Comparison of ENCODE assay signal across 9 cellular contexts in the genomic region with DNA sequence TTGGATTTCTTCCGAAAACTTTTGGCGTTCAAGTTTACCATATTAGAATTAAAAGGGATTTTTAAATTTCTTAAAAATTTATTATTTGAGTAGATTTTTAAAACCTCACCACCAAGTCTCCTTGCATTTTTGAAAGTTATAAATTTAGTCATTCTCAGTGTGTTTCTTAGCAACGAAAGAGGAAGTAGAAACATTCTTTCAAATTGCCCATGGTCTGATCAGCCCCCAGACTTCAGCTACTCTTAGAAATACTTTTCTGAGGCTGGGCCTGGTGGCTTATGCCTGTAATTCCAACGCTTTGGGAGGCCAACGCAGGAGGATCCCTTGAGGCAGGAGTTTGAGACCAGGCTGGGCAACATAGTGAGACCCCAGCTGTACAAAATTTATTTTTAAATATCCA. TPM values are rescaled to one million over a fixed set of nuclear protein-coding genes. Genes with fewer than 3 reads are reported as not detected.
A peak's percentile ranks its signal among the peaks of the same experiment; 100 is the strongest.
DNase-seq lines count a peak whose midpoint lies in the region; ATAC-seq and TF ChIP-seq lines count a peak whose summit lies in the region.
"Had no signal": no experiment of that assay in that cellular context is flagged by ENCODE, and none has a peak within 500 bp of the region (broad histone marks: within the 10 kb centered on the region; RNA-seq: fewer than 3 reads in every experiment).

No MANE protein-coding gene starts in this region.

- CTCF ChIA-PET in naive thymus-derived CD4-positive, alpha-beta T cell (lab: Charles Lee), result interaction anchor here (1.1 kb wide), 1 partner anchor 10 kb away, joined by 4 read pairs; no protein-coding TSS in a partner anchor

- POLR2A ChIA-PET in naive thymus-derived CD4-positive, alpha-beta T cell (lab: Charles Lee), result no interaction called here

- H3K36me3 Mint-ChIP-seq in activated naive CD8-positive, alpha-beta T cell treated with anti-CD3 and anti-CD28 coated beads, Interleukin-2, amount 50 U/mL, for 24 hours (ENCODE audit: low read depth), result peaks cover 2% of the 10 kb centered on the region
- peaks cover 15 to 57% (median 24%) of the 10 kb centered on the region in 5 donors for H3K36me3 Mint-ChIP-seq in naive thymus-derived CD4-positive, alpha-beta T cell
- H3K36me3 Mint-ChIP-seq in natural killer cell, result peaks cover 13% of the 10 kb centered on the region

- no peak for TF ChIP-seq EP300 in tibial nerve (IDR thresholded peaks at IDR 0.05)

- WGBS in tibial nerve, 2 donors, result 81 to 85% methylated on average over 5 of the region's 5 CpGs

- peaks cover 36% of the 10 kb centered on the region for H3K4me1 Mint-ChIP-seq in activated naive CD8-positive, alpha-beta T cell treated with anti-CD3 and anti-CD28 coated beads, Interleukin-2, amount 50 U/mL, for 24 hours
- peaks cover 0 to 12% (median 0%) of the 10 kb centered on the region in 7 donors for H3K4me1 Mint-ChIP-seq in naive thymus-derived CD4-positive, alpha-beta T cell
- no peaks in the 10 kb centered on the region for H3K4me1 Mint-ChIP-seq in natural killer cell

- TF ChIP-seq CTCF in natural killer cell (IDR thresholded peaks at IDR 0.05) (no peak), tibial nerve (IDR thresholded peaks at IDR 0.05) (no peak)

- H3K27ac ChIP-seq in naive thymus-derived CD4-positive, alpha-beta T cell (ENCODE audit: low read depth, low read length), result no peak overlapping the region
- no peak overlapping the region for H3K27ac ChIP-seq in tibial nerve

- peaks cover 0 to 8% of the 10 kb centered on the region in 2 donors for H3K4me1 ChIP-seq in naive thymus-derived CD4-positive, alpha-beta T cell (ENCODE audit: control insufficient read depth in 2 of 2, insufficient read depth in 2 of 2, low read length in 2 of 2)
- no peaks in the 10 kb centered on the region for H3K4me1 ChIP-seq in tibial nerve

- no peaks in the 10 kb centered on the region for H3K27me3 Mint-ChIP-seq in activated naive CD8-positive, alpha-beta T cell treated with anti-CD3 and anti-CD28 coated beads, Interleukin-2, amount 50 U/mL, for 24 hours
- no peaks in the 10 kb centered on the region for H3K27me3 Mint-ChIP-seq in naive thymus-derived CD4-positive, alpha-beta T cell
- H3K27me3 Mint-ChIP-seq in natural killer cell (ENCODE audit: low read depth in 2 of 2), result no peaks in the 10 kb centered on the region

- intact Hi-C loops in naive thymus-derived CD4-positive, alpha-beta T cell (cut with micrococcal nuclease), result no loop called here
- intact Hi-C loops in natural killer cell (cut with micrococcal nuclease), result no loop called here
- intact Hi-C loops in posterior cingulate gyrus (cut with DNase I), result no loop called here

- H3K9me3 ChIP-seq in naive thymus-derived CD4-positive, alpha-beta T cell (ENCODE audit: control insufficient read depth in 2 of 3, low read length in 3 of 3), result no peaks in the 10 kb centered on the region
- H3K9me3 ChIP-seq in tibial nerve, result no peaks in the 10 kb centered on the region

- no peaks in the 10 kb centered on the region for H3K27me3 ChIP-seq in naive thymus-derived CD4-positive, alpha-beta T cell (ENCODE audit: control insufficient read depth in 2 of 2, insufficient read depth in 2 of 2, low read length in 2 of 2)
- H3K27me3 ChIP-seq in tibial nerve, result no peaks in the 10 kb centered on the region

- no peak for TF ChIP-seq POLR2A in tibial nerve (IDR thresholded peaks at IDR 0.05)

- no peak for DNase-seq in activated naive CD8-positive, alpha-beta T cell treated with anti-CD3 and anti-CD28 coated beads, Interleukin-2, amount 50 U/mL, for 24 hours
- DNase-seq in naive thymus-derived CD4-positive, alpha-beta T cell, result no peak
- DNase-seq in natural killer cell, result no peak
- no peak for DNase-seq in posterior cingulate gyrus
- DNase-seq in tibial nerve (ENCODE audit: low spot score in 2 of 2), result no peak
- DNase-seq: NCI-H1417 treated with DMSO at 0.1 percent for 48 hours had no signal

- no peak overlapping the region for H3K4me3 ChIP-seq in naive thymus-derived CD4-positive, alpha-beta T cell (ENCODE audit: low read length)
- H3K4me3 ChIP-seq in tibial nerve, result no peak overlapping the region

- peaks cover 0 to 40% (median 14%) of the 10 kb centered on the region in 3 experiments for H3K36me3 ChIP-seq in naive thymus-derived CD4-positive, alpha-beta T cell (ENCODE audit: control insufficient read depth in 2 of 3, insufficient read depth in 3 of 3, low read length in 3 of 3)
- H3K36me3 ChIP-seq in tibial nerve, result no peaks in the 10 kb centered on the region

- ATAC-seq in GM18517 (IDR thresholded peaks at IDR 0.05; ENCODE audit: unreplicated experiment) (peak; percentile 70), GM21528 (IDR thresholded peaks at IDR 0.05; ENCODE audit: low FRiP score, unreplicated experiment) (peak; percentile 69), HG03378 (IDR thresholded peaks at IDR 0.05; ENCODE audit: unreplicated experiment) (peak; percentile 67), natural killer cell (no peak)
- no peak for ATAC-seq in activated naive CD8-positive, alpha-beta T cell treated with anti-CD3 and anti-CD28 coated beads, Interleukin-2, amount 50 U/mL, for 24 hours
- no peak for ATAC-seq in naive thymus-derived CD4-positive, alpha-beta T cell

- peak overlapping the region; percentile 87 for H3K27ac Mint-ChIP-seq in activated naive CD8-positive, alpha-beta T cell treated with anti-CD3 and anti-CD28 coated beads, Interleukin-2, amount 50 U/mL, for 24 hours
- peak overlapping the region in 2 of 9 donors; percentile 31 to 57 for H3K27ac Mint-ChIP-seq in naive thymus-derived CD4-positive, alpha-beta T cell
- no peak overlapping the region for H3K27ac Mint-ChIP-seq in natural killer cell

- no peak overlapping the region for H3K4me3 Mint-ChIP-seq in activated naive CD8-positive, alpha-beta T cell treated with anti-CD3 and anti-CD28 coated beads, Interleukin-2, amount 50 U/mL, for 24 hours
- H3K4me3 Mint-ChIP-seq in naive thymus-derived CD4-positive, alpha-beta T cell, result no peak overlapping the region
- H3K4me3 Mint-ChIP-seq in natural killer cell, result no peak overlapping the region

- no peaks in the 10 kb centered on the region for H3K9me3 Mint-ChIP-seq in activated naive CD8-positive, alpha-beta T cell treated with anti-CD3 and anti-CD28 coated beads, Interleukin-2, amount 50 U/mL, for 24 hours
- H3K9me3 Mint-ChIP-seq in naive thymus-derived CD4-positive, alpha-beta T cell, result no peaks in the 10 kb centered on the region
- no peaks in the 10 kb centered on the region for H3K9me3 Mint-ChIP-seq in natural killer cell

RNA-seq across cellular contexts. Expression of gene RTF2, which starts 15.1 kb away (rescaled TPM):
- 100 to 1,000 TPM in 1 of 5 experiments, 10 to 100 TPM in 4; 62.5 to 118 (median 72.0) TPM for total RNA-seq in naive thymus-derived CD4-positive, alpha-beta T cell
- polyA plus RNA-seq in naive thymus-derived CD4-positive, alpha-beta T cell, result 100 to 1,000 TPM; 156 to 157 TPM
- total RNA-seq in natural killer cell (10 to 100 TPM; 81.5 to 89.1 (median 83.4) TPM), tibial nerve (10 to 100 TPM; 54.3 to 74.1 (median 65.2) TPM)

RNA-seq across cellular contexts. Expression of gene CASS4, which starts 41.3 kb away (rescaled TPM):
- 10 to 100 TPM in 4 of 5 experiments, 1 to 10 TPM in 1; 8.0 to 16.9 (median 14.3) TPM for total RNA-seq in naive thymus-derived CD4-positive, alpha-beta T cell
- 10 to 100 TPM in 1 of 2 donors, 1 to 10 TPM in 1; 6.8 to 10.7 TPM for polyA plus RNA-seq in naive thymus-derived CD4-positive, alpha-beta T cell
- total RNA-seq in natural killer cell (10 to 100 TPM in 2 of 3 donors, 1 to 10 TPM in 1; 9.3 to 13.8 (median 13.4) TPM), tibial nerve (1 to 10 TPM; 2.0 to 7.5 (median 3.6) TPM)

Comparison
In these comparisons a context has a peak if more than half of its experiments do, and no peak if none do; other contexts are left out.
1. ATAC-seq: peak in GM18517 (single experiment), GM21528 (single experiment) and HG03378 (single experiment); none in activated naive CD8-positive, alpha-beta T cell treated with anti-CD3 and anti-CD28 coated beads, Interleukin-2, amount 50 U/mL, for 24 hours (single experiment), naive thymus-derived CD4-positive, alpha-beta T cell (single experiment) and natural killer cell (0 of 3).